In genomic region chr1:19032701-19033515, GRCh38 we compare ENCODE assay signal across 25 cellular contexts.
DNase-seq lines count a peak whose midpoint lies in the region; ATAC-seq, FAIRE-seq and TF ChIP-seq lines count a peak whose summit lies in the region.
"Had no signal": no experiment of that assay in that cellular context is flagged by ENCODE, and none has a peak within 500 bp of the region (broad histone marks: within the 10 kb centered on the region; RNA-seq: fewer than 3 reads in every experiment).

No MANE protein-coding gene starts in this region.

- no peaks in the 10 kb centered on the region for H4K20me1 ChIP-seq in DND-41 (ENCODE audit: insufficient read depth, low read length)
- no peaks in the 10 kb centered on the region for H4K20me1 ChIP-seq in PC-3 (ENCODE audit: low read length)
- H4K20me1 ChIP-seq in H1 (replicated peaks in 1 of 2; ENCODE audit: control insufficient read depth in 1 of 2, insufficient read depth in 2 of 2, low read length in 2 of 2): no peaks in the 10 kb centered on the region

- TF ChIP-seq RAD21 in H1 (IDR thresholded peaks at IDR 0.05 in 1 of 2, conservative IDR thresholded peaks at IDR 0.05 in 1 of 2; ENCODE audit: low read depth in 2 of 2, low read length in 2 of 2): no peak

- H2AK5ac ChIP-seq in H1 (ENCODE audit: low read depth, low read length) (no peak overlapping the region), neuronal stem cell (ENCODE audit: low read depth, low read length) (peak overlapping the region; percentile 67)

- H3K9ac ChIP-seq in DND-41 (ENCODE audit: low read depth, low read length): no peak overlapping the region
- no peak overlapping the region for H3K9ac ChIP-seq in PC-3 (ENCODE audit: low read length)
- no peak overlapping the region for H3K9ac ChIP-seq in H1 (replicated peaks in 1 of 4; ENCODE audit: extremely low read depth in 1 of 4, low read depth in 3 of 4, low read length in 3 of 4)
- H3K9ac ChIP-seq in neuronal stem cell (ENCODE audit: low read depth, low read length, poor library complexity): no peak overlapping the region
- H3K9ac ChIP-seq: KMS-11 had no signal

- H4K91ac ChIP-seq in H1 (replicated peaks; ENCODE audit: insufficient read length, low read length) (no peak overlapping the region), neuronal stem cell (ENCODE audit: low read depth, low read length, poor library complexity) (no peak overlapping the region)

- H3K36me3 ChIP-seq in DND-41 (ENCODE audit: insufficient read depth, low read length) (no peaks in the 10 kb centered on the region), PC-3 (ENCODE audit: low read depth, low read length) (no peaks in the 10 kb centered on the region), H1 (ENCODE audit: control insufficient read depth in 2 of 4, insufficient read depth in 4 of 4, low read length in 3 of 4) (no peaks in the 10 kb centered on the region), neuronal stem cell (replicated peaks in 1 of 2; ENCODE audit: control insufficient read depth in 2 of 2, insufficient read depth in 2 of 2, low read length in 2 of 2) (no peaks in the 10 kb centered on the region)
- H3K36me3 ChIP-seq: gastroesophageal sphincter had no signal

- 81% methylated on average over 20 of the region's 20 CpGs; no CpG with 5 or more reads in 1 of the 2 experiments for WGBS in H1 (ENCODE audit: extremely low coverage in 1 of 2, insufficient coverage in 1 of 2, insufficient read length in 1 of 2, insufficient replicate concordance in 2 of 2, low coverage in 1 of 2, low lambda C conversion rate in 2 of 2, missing lambda C conversion rate in 1 of 2), 2 experiments
- WGBS in neuronal stem cell (ENCODE audit: extremely low coverage in 2 of 2, insufficient read length in 2 of 2, insufficient replicate concordance in 1 of 2), 2 donors: no CpG with 5 or more reads among the region's 20 CpGs

- peaks cover 22% of the 10 kb centered on the region for H3K27me3 ChIP-seq in DND-41 (ENCODE audit: insufficient read depth, low read length, poor library complexity)
- no peaks in the 10 kb centered on the region for H3K27me3 ChIP-seq in PC-3 (ENCODE audit: low read length)
- H3K27me3 ChIP-seq in H1 (replicated peaks in 1 of 4; ENCODE audit: control insufficient read depth in 3 of 4, extremely low read depth in 1 of 4, insufficient read depth in 3 of 4, low read length in 3 of 4): no peaks in the 10 kb centered on the region; a peak in 1 of 7 replicates
- peaks cover 0 to 34% (median 0%) of the 10 kb centered on the region in 3 experiments for H3K27me3 ChIP-seq in neuronal stem cell (ENCODE audit: control insufficient read depth in 3 of 3, insufficient read depth in 3 of 3, low read depth in 1 of 3, low read length in 3 of 3)
- H3K27me3 ChIP-seq: hepatocyte had no signal

- no peak overlapping the region for H2BK20ac ChIP-seq in H1 (ENCODE audit: low read length)

- H3K27ac ChIP-seq in DND-41 (ENCODE audit: low read length) (no peak overlapping the region), PC-3 (ENCODE audit: low read length) (peak overlapping the region; percentile 34), H1 (ENCODE audit: low read depth, low read length) (no peak overlapping the region), neuronal stem cell (replicated peaks; ENCODE audit: low read length) (no peak overlapping the region)
- H3K27ac ChIP-seq: gastroesophageal sphincter, hepatocyte, KMS-11, PC-9, VCaP had no signal

- H3F3A ChIP-seq in PC-3 (ENCODE audit: low read length, unreplicated experiment): no peaks in the 10 kb centered on the region

- H2BK15ac ChIP-seq in H1 (ENCODE audit: low read length) (no peak overlapping the region), neuronal stem cell (ENCODE audit: low read length) (peak overlapping the region; percentile 10)

- no peak for FAIRE-seq in H1 (lab: Jason Lieb, UNC)

- H3K79me1 ChIP-seq in H1 (ENCODE audit: low read depth, low read length) (no peaks in the 10 kb centered on the region), neuronal stem cell (ENCODE audit: low read depth, low read length) (no peaks in the 10 kb centered on the region)

- H4K5ac ChIP-seq in H1 (ENCODE audit: insufficient read length, low read depth, low read length): no peak overlapping the region

- H3K23ac ChIP-seq in H1 (ENCODE audit: insufficient read length) (no peak overlapping the region), neuronal stem cell (ENCODE audit: low read depth, low read length, poor library complexity) (peak overlapping the region; percentile 65)

- H3K4ac ChIP-seq in H1 (replicated peaks; ENCODE audit: insufficient read length, low read depth, low read length): no peak overlapping the region
- H3K4ac ChIP-seq in neuronal stem cell (ENCODE audit: low read length): no peak overlapping the region

- TF ChIP-seq EP300 in H1 (IDR thresholded peaks at IDR 0.05; ENCODE audit: borderline replicate concordance in 1 of 2, low read depth in 2 of 2, low read length in 2 of 2): no peak

- BruUV-seq in PC-3 (replicated peaks; lab: Mats Ljungman, UMichigan): no TSS peak

- CTCF ChIA-PET in PC-3 (lab: Charles Lee) (interaction anchor here (1.1 kb wide), 1 partner anchor 21 kb away, joined by 3 read pairs; no protein-coding TSS in a partner anchor), H1 (lab: Charles Lee; ENCODE audit: partially characterized antibody) (interaction anchor here (1.0 to 1.8 kb wide), 11 partner anchors 8 to 149 kb away, joined by 3 to 7 read pairs (median 4); no protein-coding TSS in a partner anchor)

- H3K4me1 ChIP-seq in DND-41 (ENCODE audit: insufficient read depth, low read length): 0 out of 2 replicates have a peak, but pooled peaks cover 2% of the 10 kb centered on the region
- H3K4me1 ChIP-seq in PC-3 (ENCODE audit: insufficient read depth, low read length): peaks cover 29% of the 10 kb centered on the region
- peaks cover 0 to 2% (median 0%) of the 10 kb centered on the region in 4 experiments; a peak in 4 of 7 replicates for H3K4me1 ChIP-seq in H1 (replicated peaks in 1 of 4; ENCODE audit: control insufficient read depth in 3 of 4, insufficient read depth in 4 of 4, low read length in 3 of 4)
- peaks cover 4 to 7% of the 10 kb centered on the region in 2 donors for H3K4me1 ChIP-seq in neuronal stem cell (ENCODE audit: control insufficient read depth in 2 of 2, insufficient read depth in 1 of 2, low read depth in 1 of 2, low read length in 2 of 2)
- H3K4me1 ChIP-seq: gastroesophageal sphincter had no signal

- H3K14ac ChIP-seq in H1 (ENCODE audit: insufficient read length) (no peak overlapping the region), neuronal stem cell (ENCODE audit: low read length) (no peak overlapping the region)

- TF ChIP-seq CTCF in DND-41 (IDR thresholded peaks at IDR 0.05; ENCODE audit: borderline replicate concordance, extremely low read depth, low read length, poor library complexity, severe bottlenecking) (peak; percentile 7), PC-3 (conservative IDR thresholded peaks at IDR 0.05; ENCODE audit: low read depth, low read length) (no peak), H1 (IDR thresholded peaks at IDR 0.05; ENCODE audit: control extremely low read depth in 1 of 3, insufficient read depth in 1 of 3, low read depth in 1 of 3, low read length in 3 of 3) (peak; percentile 5 to 38 (median 27); a peak in 2 of 4 replicates), omental fat pad (IDR thresholded peaks at IDR 0.05) (no peak), GM20000 (IDR thresholded peaks at IDR 0.05; ENCODE audit: extremely low read depth, missing control alignments) (no peak)

- H3K18ac ChIP-seq in H1 (ENCODE audit: extremely low read depth, low read length) (no peak overlapping the region), neuronal stem cell (ENCODE audit: low read length) (peak overlapping the region; percentile 65)

- H3K9me2 ChIP-seq in PC-3 (replicated peaks; ENCODE audit: low read length): no peaks in the 10 kb centered on the region

- H2BK5ac ChIP-seq in H1 (ENCODE audit: low read depth, low read length) (0 out of 2 replicates have a peak overlapping the region, but pooled peaks have one; percentile 30), neuronal stem cell (ENCODE audit: low read length) (peak overlapping the region; percentile 31)

- no peak overlapping the region for H2AFZ ChIP-seq in DND-41 (ENCODE audit: low read depth, low read length)
- H2AFZ ChIP-seq in PC-3 (ENCODE audit: low read length): no peak overlapping the region
- H2AFZ ChIP-seq in H1 (ENCODE audit: low read length): no peak overlapping the region
- H2AFZ ChIP-seq in neuronal stem cell (ENCODE audit: low read length): no peak overlapping the region
- H2AFZ ChIP-seq: hepatocyte, PC-9 had no signal

- H4K8ac ChIP-seq in H1 (ENCODE audit: extremely low read depth, insufficient read depth, low read length): peak overlapping the region; percentile 77
- H4K8ac ChIP-seq in neuronal stem cell (ENCODE audit: low read depth, low read length): no peak overlapping the region

- no peaks in the 10 kb centered on the region for H3K79me2 ChIP-seq in DND-41 (ENCODE audit: insufficient read depth, low read length)
- H3K79me2 ChIP-seq in PC-3 (ENCODE audit: low read length): peaks cover 4% of the 10 kb centered on the region; the same call in 1 of the 2 replicates
- H3K79me2 ChIP-seq in H1 (ENCODE audit: control insufficient read depth in 1 of 2, insufficient read depth in 2 of 2, low read length in 2 of 2): no peaks in the 10 kb centered on the region
- H3K79me2 ChIP-seq: hepatocyte had no signal

- H3K4me3 ChIP-seq in DND-41 (ENCODE audit: low read depth in 1 of 2, low read length in 2 of 2): no peak overlapping the region
- H3K4me3 ChIP-seq in PC-3 (ENCODE audit: low read length): no peak overlapping the region
- H3K4me3 ChIP-seq in H1 (ENCODE audit: extremely low read depth in 1 of 4, insufficient read depth in 2 of 4, low read depth in 3 of 4, low read length in 4 of 4): no peak overlapping the region
- no peak overlapping the region for H3K4me3 ChIP-seq in neuronal stem cell (ENCODE audit: low read length in 2 of 2)
- H3K4me3 ChIP-seq: gastroesophageal sphincter, hepatocyte, PC-9, skin epidermis had no signal

- no peak overlapping the region for H3K56ac ChIP-seq in H1 (replicated peaks; ENCODE audit: insufficient read length, low read depth, low read length)

- H2BK12ac ChIP-seq in H1 (ENCODE audit: low read depth, low read length) (0 out of 2 replicates have a peak overlapping the region, but pooled peaks have one; percentile 39), neuronal stem cell (ENCODE audit: low read length) (no peak overlapping the region)

- POLR2A ChIA-PET in PC-3 (lab: Charles Lee; ENCODE audit: unreplicated experiment) (no interaction called here), H1 (lab: Charles Lee; ENCODE audit: partially characterized antibody) (interaction anchor here (1.5 kb wide), 1 partner anchor 76 kb away, joined by 6 read pairs; the partner anchor contains the start of gene IFFO2)

- H3K9me3 ChIP-seq in DND-41 (ENCODE audit: insufficient read depth, low read length, severe bottlenecking): no peaks in the 10 kb centered on the region
- no peaks in the 10 kb centered on the region for H3K9me3 ChIP-seq in PC-3 (ENCODE audit: low read length)
- no peaks in the 10 kb centered on the region for H3K9me3 ChIP-seq in H1 (ENCODE audit: insufficient read depth in 2 of 2, low read depth in 1 of 2, low read length in 1 of 2)
- no peaks in the 10 kb centered on the region for H3K9me3 ChIP-seq in neuronal stem cell (replicated peaks in 1 of 2; ENCODE audit: control insufficient read depth in 2 of 2, insufficient read depth in 1 of 2, low read depth in 1 of 2, low read length in 2 of 2)
- H3K9me3 ChIP-seq: gastroesophageal sphincter had no signal

- intact Hi-C loops in PC-3 (cut with micrococcal nuclease): no loop called here

- H2BK120ac ChIP-seq in H1 (replicated peaks; ENCODE audit: low read depth, low read length) (no peak overlapping the region), neuronal stem cell (ENCODE audit: low read depth, low read length) (peak overlapping the region; percentile 23)

- no peak overlapping the region for H3K4me2 ChIP-seq in DND-41 (ENCODE audit: insufficient read depth, low read length)
- no peak overlapping the region for H3K4me2 ChIP-seq in PC-3 (ENCODE audit: low read length)
- no peak overlapping the region for H3K4me2 ChIP-seq in H1 (ENCODE audit: insufficient read depth in 1 of 2, low read depth in 2 of 2, low read length in 2 of 2)
- H3K4me2 ChIP-seq in neuronal stem cell (ENCODE audit: insufficient read depth, low read length, poor library complexity, severe bottlenecking): no peak overlapping the region
- H3K4me2 ChIP-seq: hepatocyte, KMS-11 had no signal

- DNase-seq in DND-41 (no peak), PC-3 (no peak), H1 (ENCODE audit: low read depth in 1 of 2, low spot score in 2 of 2) (no peak), neuronal stem cell (ENCODE audit: low spot score) (no peak), NCI-H345 (lab: John Stamatoyannopoulos, UW) (no peak), omental fat pad (ENCODE audit: low spot score) (no peak), GM20000 (ENCODE audit: low spot score) (no peak)
- DNase-seq: ACHN; activated CD4-positive, alpha-beta T cell treated with anti-CD3 and anti-CD28 coated beads, Interleukin-2, amount 10 ng/mL, durations not matched to agents 7 days and 5 days; activated naive CD4-positive, alpha-beta T cell treated with anti-CD3 and anti-CD28 coated beads, Interleukin-2, amount 10 ng/mL, durations not matched to agents 7 days and 5 days; activated T-cell treated with anti-CD3 and anti-CD28 coated beads, Interleukin-2, amount 50 U/mL, for 48 hours; amniotic stem cell; DMS153; GDM1; NCI-H1436; NK-92 treated with Interleukin-12 subunit alpha and Interleukin-12 subunit beta, amount 100 ng/mL, for 24 hours; occipital lobe; PC-9; SHP77 treated with DMSO at 0.1 percent for 48 hours had no signal

- H3K23me2 ChIP-seq in H1 (ENCODE audit: low read depth, low read length): no peaks in the 10 kb centered on the region

- ATAC-seq in DND-41 (ENCODE audit: insufficient read depth, low read depth) (no peak), PC-3 (no peak), omental fat pad (ENCODE audit: low FRiP score) (no peak), HG02571 (IDR thresholded peaks at IDR 0.05; ENCODE audit: unreplicated experiment) (no peak)
- ATAC-seq: gastroesophageal sphincter had no signal

- no peak for TF ChIP-seq POLR2A in H1 (IDR thresholded peaks at IDR 0.05; ENCODE audit: control extremely low read depth in 1 of 2, low read depth in 2 of 2, low read length in 2 of 2)

Comparison
In these comparisons a context has a peak if more than half of its experiments do, and no peak if none do; other contexts are left out.
1. CTCF ChIP-seq: peak in DND-41 (single experiment) and H1 (3 of 3); none in PC-3 (single experiment), omental fat pad (0 of 3) and GM20000 (single experiment).